Comparison of ENCODE assay signal across 13 cellular contexts in genomic region chr13:43240278-43240677, GRCh38.
A peak's percentile ranks its signal among the peaks of the same experiment; 100 is the strongest.
DNase-seq lines count a peak whose midpoint lies in the region; ATAC-seq lines count a peak whose summit lies in the region.
"Had no signal": no experiment of that assay in that cellular context is flagged by ENCODE, and none has a peak within 500 bp of the region (broad histone marks: within the 10 kb centered on the region; RNA-seq: fewer than 3 reads in every experiment).

No MANE protein-coding gene starts in this region.

- H3K14ac ChIP-seq in mesenchymal stem cell (ENCODE audit: low read length in 2 of 2) = no peak overlapping the region

- H2BK12ac ChIP-seq in mesenchymal stem cell (ENCODE audit: low read length in 2 of 2) = no peak overlapping the region

- H3K9ac ChIP-seq in mesenchymal stem cell (ENCODE audit: low read length) = no peak overlapping the region

- H3K79me1 ChIP-seq in mesenchymal stem cell (replicated peaks; ENCODE audit: low read length, poor library complexity, severe bottlenecking) = no peaks in the 10 kb centered on the region

- H3K27ac ChIP-seq in mesenchymal stem cell (ENCODE audit: low read length, poor library complexity, severe bottlenecking) = no peak overlapping the region
- H3K27ac ChIP-seq: thoracic aorta had no signal

- peaks cover 5 to 9% (median 6%) of the 10 kb centered on the region in 3 donors for H3K4me1 Mint-ChIP-seq in naive B cell

- no peaks in the 10 kb centered on the region for H3K36me3 Mint-ChIP-seq in naive B cell

- DNase-seq in naive B cell (no peak), NCI-H187 (lab: John Stamatoyannopoulos, UW) (no peak), AML-193 (lab: John Stamatoyannopoulos, UW) (no peak), mesenchymal stem cell (no peak)
- no peak for DNase-seq in stimulated activated naive CD8-positive, alpha-beta T cell treated with anti-CD3 and anti-CD28 coated beads, Interleukin-15, Interleukin-2, amounts not matched to agents 100 U/mL and 50 U/mL, for 24 hours
- DNase-seq: COR-L47, Kasumi-1, NCI-H2171 treated with DMSO at 0.1 percent for 48 hours had no signal

- H4K8ac ChIP-seq in mesenchymal stem cell (ENCODE audit: low read length) = no peak overlapping the region

- no peak overlapping the region for H3K4ac ChIP-seq in mesenchymal stem cell (ENCODE audit: low read depth in 1 of 2, low read length in 2 of 2)

- no peak overlapping the region for H3K18ac ChIP-seq in mesenchymal stem cell (ENCODE audit: low read depth in 1 of 2, low read length in 2 of 2)

- ATAC-seq in GM18907 (IDR thresholded peaks at IDR 0.05; ENCODE audit: unreplicated experiment) (peak; percentile 72), GM21576 (IDR thresholded peaks at IDR 0.05; ENCODE audit: unreplicated experiment) (peak; percentile 93), HG03159 (IDR thresholded peaks at IDR 0.05; ENCODE audit: unreplicated experiment) (peak; percentile 89), naive B cell (ENCODE audit: low read depth in 2 of 2) (peak; percentile 20 to 52)
- ATAC-seq in stimulated activated naive CD8-positive, alpha-beta T cell treated with anti-CD3 and anti-CD28 coated beads, Interleukin-15, Interleukin-2, amounts not matched to agents 100 U/mL and 50 U/mL, for 24 hours = no peak
- ATAC-seq: Right ventricle myocardium inferior had no signal

- H3K9me3 Mint-ChIP-seq in naive B cell = peaks cover 0 to 4% (median 0%) of the 10 kb centered on the region in 7 donors

- no peak overlapping the region for H3K4me3 ChIP-seq in mesenchymal stem cell (ENCODE audit: insufficient read depth in 1 of 2, low read depth in 1 of 2, low read length in 2 of 2)
- H3K4me3 ChIP-seq: thoracic aorta had no signal

- peaks cover 0 to 20% (median 5%) of the 10 kb centered on the region in 3 donors for H3K27me3 Mint-ChIP-seq in naive B cell

- no peak overlapping the region for H2BK120ac ChIP-seq in mesenchymal stem cell (ENCODE audit: low read depth, low read length)

- no peak overlapping the region for H4K91ac ChIP-seq in mesenchymal stem cell (ENCODE audit: low read length)

- no peaks in the 10 kb centered on the region for H3K9me3 ChIP-seq in mesenchymal stem cell (ENCODE audit: control insufficient read depth, low read length)
- H3K9me3 ChIP-seq: thoracic aorta had no signal

- no peak overlapping the region for H2BK15ac ChIP-seq in mesenchymal stem cell (ENCODE audit: low read depth, poor library complexity, severe bottlenecking)

- no peak overlapping the region for H2AFZ ChIP-seq in mesenchymal stem cell (ENCODE audit: low read depth, low read length)

- no peak overlapping the region for H2AK5ac ChIP-seq in mesenchymal stem cell (ENCODE audit: low read length, severe bottlenecking)

- peaks cover 2% of the 10 kb centered on the region for H3K4me1 ChIP-seq in mesenchymal stem cell (ENCODE audit: control insufficient read depth, insufficient read depth, low read depth, low read length)

- peaks cover 0 to 6% of the 10 kb centered on the region in 2 experiments for H3K36me3 ChIP-seq in mesenchymal stem cell (ENCODE audit: control insufficient read depth in 1 of 2, insufficient read depth in 2 of 2, low read depth in 1 of 2, low read length in 2 of 2)
- H3K36me3 ChIP-seq: thoracic aorta had no signal

- H2BK5ac ChIP-seq in mesenchymal stem cell (ENCODE audit: low read depth, low read length, poor library complexity, severe bottlenecking) = no peak overlapping the region

- no peak overlapping the region for H3K4me3 Mint-ChIP-seq in naive B cell

- H3K4me2 ChIP-seq in mesenchymal stem cell (ENCODE audit: low read length, poor library complexity, severe bottlenecking) = no peak overlapping the region

- no peak overlapping the region for H3K23ac ChIP-seq in mesenchymal stem cell (ENCODE audit: low read length in 2 of 2)

- H3K27me3 ChIP-seq in mesenchymal stem cell (ENCODE audit: control insufficient read depth in 1 of 2, insufficient read depth in 1 of 2, low read length in 2 of 2) = no peaks in the 10 kb centered on the region

- peak overlapping the region in 1 of 6 donors; percentile 16 for H3K27ac Mint-ChIP-seq in naive B cell
